In the genomic region with DNA sequence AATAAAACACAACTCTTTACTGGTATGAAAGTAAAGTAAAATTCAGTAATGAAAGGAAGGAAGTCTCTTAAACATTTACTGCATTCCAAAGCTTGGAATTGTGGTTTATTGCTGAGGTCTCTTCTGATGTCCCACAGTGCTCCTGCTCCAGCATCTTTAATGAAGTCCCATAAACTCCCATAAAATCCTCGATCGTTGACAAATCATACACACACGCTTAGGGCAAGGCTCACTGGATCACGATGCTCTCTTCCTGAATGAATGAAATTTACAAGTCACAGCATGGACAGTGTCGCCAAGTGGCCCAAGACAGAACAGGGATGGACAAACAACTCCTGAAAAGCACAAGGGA, we compare ENCODE assay signal across 24 cellular contexts.
DNase-seq lines count a peak whose midpoint lies in the region; FAIRE-seq and TF ChIP-seq lines count a peak whose summit lies in the region.
"Had no signal": no experiment of that assay in that cellular context is flagged by ENCODE, and none has a peak within 500 bp of the region (broad histone marks: within the 10 kb centered on the region; RNA-seq: fewer than 3 reads in every experiment).

No MANE protein-coding gene starts in this region.

- FAIRE-seq in GM12892 (lab: Jason Lieb, UNC): no peak
- FAIRE-seq: GM18507, HTR-8/SVneo had no signal

- no peaks in the 10 kb centered on the region for H3K27me3 Mint-ChIP-seq in chondrocyte (ENCODE audit: low read depth)
- H3K27me3 Mint-ChIP-seq in nephron progenitor cell (ENCODE audit: low read depth, poor library complexity): no peaks in the 10 kb centered on the region

- H3K4me3 ChIP-seq in AG04449 (ENCODE audit: low read depth, low read length) (no peak overlapping the region), HFF-Myc (replicated peaks; ENCODE audit: low read depth, low read length) (no peak overlapping the region), uterus (no peak overlapping the region)
- H3K4me3 ChIP-seq: sigmoid colon, stomach had no signal

- CTCF ChIA-PET in AG04449 (lab: Yijun Ruan, JAX): no interaction called here

- H3K4me3 Mint-ChIP-seq in chondrocyte (ENCODE audit: unreplicated experiment) (peak overlapping the region; percentile 11), nephron progenitor cell (no peak overlapping the region)
- H3K4me3 Mint-ChIP-seq: CD8-positive, alpha-beta memory T cell had no signal

- intact Hi-C loops in uterus (cut with DNase I; ENCODE audit: low total_unique reads): no loop called here

- H3K27me3 ChIP-seq in uterus: no peaks in the 10 kb centered on the region
- H3K27me3 ChIP-seq: sigmoid colon, stomach had no signal

- no peaks in the 10 kb centered on the region for H3K36me3 ChIP-seq in uterus
- H3K36me3 ChIP-seq: sigmoid colon, stomach had no signal

- H3K4me1 Mint-ChIP-seq in chondrocyte (ENCODE audit: low read depth): peaks cover 16% of the 10 kb centered on the region
- H3K4me1 Mint-ChIP-seq in nephron progenitor cell: peaks cover 29% of the 10 kb centered on the region

- no peaks in the 10 kb centered on the region for H3K4me1 ChIP-seq in uterus
- H3K4me1 ChIP-seq: parathyroid adenoma had no signal

- H3K27ac Mint-ChIP-seq in chondrocyte (ENCODE audit: unreplicated experiment) (peak overlapping the region; percentile 39), nephron progenitor cell (peak overlapping the region; percentile 49)
- H3K27ac Mint-ChIP-seq: CD8-positive, alpha-beta memory T cell had no signal

- no peak for TF ChIP-seq CTCF in AG04449 (IDR thresholded peaks at IDR 0.05; ENCODE audit: insufficient read depth, low read length, missing control alignments)
- TF ChIP-seq CTCF in HFF-Myc (IDR thresholded peaks at IDR 0.05; ENCODE audit: low read depth, low read length, missing control alignments): no peak
- TF ChIP-seq CTCF in chondrocyte (IDR thresholded peaks at IDR 0.05): no peak
- TF ChIP-seq CTCF in nephron progenitor cell (IDR thresholded peaks at IDR 0.05): no peak
- TF ChIP-seq CTCF in uterus (IDR thresholded peaks at IDR 0.05): no peak

- H3K9me3 Mint-ChIP-seq in chondrocyte (ENCODE audit: low read depth): peaks cover 3% of the 10 kb centered on the region
- H3K9me3 Mint-ChIP-seq in nephron progenitor cell: peaks cover 14% of the 10 kb centered on the region
- H3K9me3 Mint-ChIP-seq: CD8-positive, alpha-beta memory T cell had no signal

- POLR2A ChIA-PET in AG04449 (lab: Yijun Ruan, JAX): no interaction called here

- no peaks in the 10 kb centered on the region for H3K36me3 Mint-ChIP-seq in chondrocyte (ENCODE audit: low read depth)
- peaks cover 25% of the 10 kb centered on the region for H3K36me3 Mint-ChIP-seq in nephron progenitor cell (ENCODE audit: low read depth)

- DNase-seq in AG04449 (ENCODE audit: low read depth, low spot score) (peak; percentile 5), HFF-Myc (ENCODE audit: extremely low read depth, low read depth) (peak; percentile 10), chondrocyte (ENCODE audit: low spot score) (no peak), nephron progenitor cell (no peak), uterus (no peak), GM12892 (ENCODE audit: insufficient read length) (no peak), NCI-H82 treated with DMSO at 0.1 percent for 48 hours (lab: John Stamatoyannopoulos, UW; ENCODE audit: unreplicated experiment) (no peak), hypothalamus (lab: John Stamatoyannopoulos, UW) (no peak)
- DNase-seq: ACHN; activated CD4-positive, alpha-beta T cell treated with anti-CD3 and anti-CD28 coated beads, Interleukin-2, amount 50 U/mL, for 1 hour; activated CD8-positive, alpha-beta memory T cell treated with anti-CD3 and anti-CD28 coated beads, Interleukin-2, amount 50 U/mL, for 48 hours; activated gamma-delta T cell; CD8-positive, alpha-beta memory T cell; central memory CD4-positive, alpha-beta T cell; Karpas-422; NCI-H1105; NCI-H2081 treated with DMSO at 0.1 percent for 48 hours; NCI-H524; sigmoid colon; T-helper 1 cell had no signal

- peak overlapping the region in 1 of 2 donors; percentile 29 for H3K27ac ChIP-seq in uterus
- H3K27ac ChIP-seq: parathyroid adenoma had no signal

- TF ChIP-seq POLR2A in uterus (IDR thresholded peaks at IDR 0.05): no peak
- no peak for TF ChIP-seq POLR2A in GM12892 (IDR thresholded peaks at IDR 0.05; ENCODE audit: low read depth, low read length)

- no peaks in the 10 kb centered on the region for H3K9me3 ChIP-seq in uterus
- H3K9me3 ChIP-seq: sigmoid colon, stomach had no signal

Comparison
In these comparisons a context has a peak if more than half of its experiments do, and no peak if none do; other contexts are left out.
1. DNase-seq: peak in AG04449 (single experiment) and HFF-Myc (single experiment); none in chondrocyte (single experiment), nephron progenitor cell (single experiment), uterus (0 of 2), GM12892 (single experiment), NCI-H82 treated with DMSO at 0.1 percent for 48 hours (single experiment) and hypothalamus (0 of 51).